ENCODE assay signal across 25 cellular contexts in genomic region chr22:24513706-24514240, GRCh38. TPM values are rescaled to one million over a fixed set of nuclear protein-coding genes. Genes with fewer than 3 reads are reported as not detected.
"Had no signal": no experiment of that assay in that cellular context is flagged by ENCODE, and none has a peak within 500 bp of the region (broad histone marks: within the 10 kb centered on the region; RNA-seq: fewer than 3 reads in every experiment).

No MANE protein-coding gene starts in this region.

- ATAC-seq: activated T-cell treated with anti-CD3 and anti-CD28 coated beads, Interleukin-2, amount 50 U/mL, for 4 hours; activated T-helper 17 cell treated with anti-CD3 and anti-CD28 coated beads, Interleukin-2, amount 50 U/mL, for 72 hours; esophagus mucosa; left lung; T-helper 17 cell had no signal

- H3K4me1 ChIP-seq: breast epithelium, prostate gland had no signal

- H3K36me3 ChIP-seq: breast epithelium, left lung, pancreas, prostate gland, sigmoid colon, stomach, tibial artery had no signal

- H3K27ac Mint-ChIP-seq: activated CD4-positive, alpha-beta memory T cell treated with anti-CD3 and anti-CD28 coated beads, Interleukin-2, amount 10 ng/mL, durations not matched to agents 7 days and 5 days; activated CD4-positive, alpha-beta T cell treated with anti-CD3 and anti-CD28 coated beads, Interleukin-2, amount 10 ng/mL, durations not matched to agents 24 days and 14 days; activated T-helper 17 cell treated with anti-CD3 and anti-CD28 coated beads, Interleukin-2, amount 50 U/mL, for 72 hours; T-helper 17 cell had no signal

- H3K9me3 Mint-ChIP-seq: activated CD4-positive, alpha-beta memory T cell treated with anti-CD3 and anti-CD28 coated beads, Interleukin-2, amount 10 ng/mL, durations not matched to agents 7 days and 5 days; activated CD4-positive, alpha-beta T cell treated with anti-CD3 and anti-CD28 coated beads, Interleukin-2, amount 10 ng/mL, durations not matched to agents 24 days and 14 days; activated T-cell treated with anti-CD3 and anti-CD28 coated beads, Interleukin-2, amount 50 U/mL, for 4 hours; activated T-helper 17 cell treated with anti-CD3 and anti-CD28 coated beads, Interleukin-2, amount 50 U/mL, for 72 hours; stimulated activated effector memory CD8-positive, alpha-beta T cell treated with anti-CD3 and anti-CD28 coated beads, Interleukin-12 subunit alpha, Interleukin-12 subunit beta, amount 100 ng/mL, for 72 hours had no signal

- H3K27me3 ChIP-seq: breast epithelium, left lung, pancreas, sigmoid colon, stomach, tibial artery had no signal

- DNase-seq: activated CD4-positive, alpha-beta memory T cell treated with anti-CD3 and anti-CD28 coated beads, Interleukin-2, amount 10 ng/mL, durations not matched to agents 7 days and 5 days; activated CD4-positive, alpha-beta T cell treated with anti-CD3 and anti-CD28 coated beads, Interleukin-2, amount 10 ng/mL, durations not matched to agents 24 days and 14 days; activated CD4-positive, CD25-positive, alpha-beta regulatory T cell treated with anti-CD3 and anti-CD28 coated beads, Interleukin-2, amount 50 U/mL, for 72 hours; activated gamma-delta T cell treated with Interleukin-2 at 50 U/mL for 16 hours; activated naive CD4-positive, alpha-beta T cell treated with anti-CD3 and anti-CD28 coated beads, Interleukin-2, amount 50 U/mL, for 16 hours; activated T-cell treated with anti-CD3 and anti-CD28 coated beads, Interleukin-2, amount 50 U/mL, for 4 hours; central memory CD4-positive, alpha-beta T cell; foreskin fibroblast; head of caudate nucleus; kidney glomerular epithelial cell; left lung; retina; sigmoid colon; stimulated activated CD4-positive, alpha-beta T cell treated with anti-CD3 and anti-CD28 coated beads, Interleukin-4, amount 100 ng/mL, for 24 hours; T-helper 17 cell; T1000; tibial artery had no signal

- H3K4me3 ChIP-seq: breast epithelium, left lung, pancreas, prostate gland, sigmoid colon, stomach, tibial artery had no signal

- H3K4me3 Mint-ChIP-seq: activated CD4-positive, alpha-beta memory T cell treated with anti-CD3 and anti-CD28 coated beads, Interleukin-2, amount 10 ng/mL, durations not matched to agents 7 days and 5 days; activated CD4-positive, alpha-beta T cell treated with anti-CD3 and anti-CD28 coated beads, Interleukin-2, amount 10 ng/mL, durations not matched to agents 24 days and 14 days; activated T-cell treated with anti-CD3 and anti-CD28 coated beads, Interleukin-2, amount 50 U/mL, for 4 hours; activated T-helper 17 cell treated with anti-CD3 and anti-CD28 coated beads, Interleukin-2, amount 50 U/mL, for 72 hours; stimulated activated effector memory CD8-positive, alpha-beta T cell treated with anti-CD3 and anti-CD28 coated beads, Interleukin-12 subunit alpha, Interleukin-12 subunit beta, amount 100 ng/mL, for 72 hours; T-helper 17 cell had no signal

- H3K9me3 ChIP-seq: breast epithelium, left lung, pancreas, prostate gland, sigmoid colon, stomach, tibial artery had no signal

- H3K36me3 Mint-ChIP-seq: stimulated activated effector memory CD8-positive, alpha-beta T cell treated with anti-CD3 and anti-CD28 coated beads, Interleukin-12 subunit alpha, Interleukin-12 subunit beta, amount 100 ng/mL, for 72 hours had no signal

- H3K4me1 Mint-ChIP-seq: activated T-helper 17 cell treated with anti-CD3 and anti-CD28 coated beads, Interleukin-2, amount 50 U/mL, for 72 hours had no signal

RNA-seq across cellular contexts. Expression of gene UPB1, which starts 18.6 kb away (rescaled TPM):
- total RNA-seq: lung microvascular endothelial cell had no signal
